In the genomic region with DNA sequence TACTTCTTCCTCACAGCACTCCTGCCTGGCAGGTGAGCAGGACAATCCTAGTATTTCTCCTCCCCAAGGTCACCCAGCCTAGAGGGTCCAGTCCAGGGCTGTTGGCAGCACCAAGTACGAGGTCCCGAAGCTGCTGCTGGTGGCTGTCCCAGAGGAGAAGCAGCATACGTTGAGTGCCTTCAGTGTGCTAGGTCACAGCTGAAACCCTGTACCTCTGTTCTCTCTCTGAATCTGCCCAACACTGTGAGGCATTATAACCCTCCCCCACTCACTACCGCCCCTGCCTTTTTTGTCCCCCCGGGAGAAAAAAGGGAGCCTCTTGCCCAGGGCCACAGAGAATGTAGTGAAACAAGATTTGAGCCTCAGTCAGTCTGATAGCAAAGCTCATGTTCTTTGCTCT, we compare ENCODE assay signal across 13 cellular contexts. TPM values are rescaled to one million over a fixed set of nuclear protein-coding genes. Genes with fewer than 3 reads are reported as not detected.
DNase-seq lines count a peak whose midpoint lies in the region; ATAC-seq and TF ChIP-seq lines count a peak whose summit lies in the region.
"Had no signal": no experiment of that assay in that cellular context is flagged by ENCODE, and none has a peak within 500 bp of the region (broad histone marks: within the 10 kb centered on the region; RNA-seq: fewer than 3 reads in every experiment).

No MANE protein-coding gene starts in this region.

- H3K4me3 Mint-ChIP-seq in CD14-positive monocyte (no peak overlapping the region), nephron progenitor cell (no peak overlapping the region)

- H3K27me3 ChIP-seq in Karpas-422 (ENCODE audit: low read length) (no peaks in the 10 kb centered on the region), breast epithelium (no peaks in the 10 kb centered on the region)

- TF ChIP-seq CTCF in CD14-positive monocyte (IDR thresholded peaks at IDR 0.05) (no peak), breast epithelium (IDR thresholded peaks at IDR 0.05) (no peak), nephron progenitor cell (IDR thresholded peaks at IDR 0.05) (no peak)

- peaks cover 40% of the 10 kb centered on the region for H3K4me1 Mint-ChIP-seq in CD14-positive monocyte
- peaks cover 46% of the 10 kb centered on the region for H3K4me1 Mint-ChIP-seq in nephron progenitor cell

- peak overlapping the region; percentile 75; the same call in 1 of the 2 replicates for H3K4me3 ChIP-seq in Karpas-422 (ENCODE audit: low read length)
- no peak overlapping the region for H3K4me3 ChIP-seq in breast epithelium
- H3K4me3 ChIP-seq: GM23248 had no signal

- H4K20me1 ChIP-seq in Karpas-422 (ENCODE audit: insufficient read depth, low read depth, low read length) = peaks cover 35% of the 10 kb centered on the region

- H3K9me3 ChIP-seq in Karpas-422 (ENCODE audit: low read length) (no peaks in the 10 kb centered on the region), breast epithelium (no peaks in the 10 kb centered on the region)

- intact Hi-C loops in CD14-positive monocyte (cut with micrococcal nuclease) (loop anchor here in 1 of 2 donors (5.0 kb wide), 1 partner anchor 108 kb away; no protein-coding TSS in a partner anchor), breast epithelium (cut with DNase I; ENCODE audit: low total_unique reads) (no loop called here)

- no peak overlapping the region for H2AFZ ChIP-seq in Karpas-422 (ENCODE audit: low read length)
- H2AFZ ChIP-seq: GM23248 had no signal

- H3K9me2 ChIP-seq in Karpas-422 (replicated peaks; ENCODE audit: insufficient read depth, low read length) = no peaks in the 10 kb centered on the region

- peaks cover 95% of the 10 kb centered on the region for H3K79me2 ChIP-seq in Karpas-422 (ENCODE audit: low read length)

- peak overlapping the region; percentile 37 for H3K9ac ChIP-seq in Karpas-422 (ENCODE audit: low read length)
- H3K9ac ChIP-seq: GM23248 had no signal

- no peak for TF ChIP-seq POLR2A in breast epithelium (IDR thresholded peaks at IDR 0.05)

- H3K36me3 ChIP-seq in Karpas-422 (ENCODE audit: insufficient read depth, low read length) (peaks cover 9% of the 10 kb centered on the region; the same call in 1 of the 2 replicates), breast epithelium (no peaks in the 10 kb centered on the region)

- no peak for ATAC-seq in GM18517 (IDR thresholded peaks at IDR 0.05; ENCODE audit: unreplicated experiment)

- DNase-seq in CD14-positive monocyte (ENCODE audit: low spot score) = no peak
- no peak for DNase-seq in Karpas-422
- no peak for DNase-seq in breast epithelium (ENCODE audit: low spot score in 2 of 2)
- no peak for DNase-seq in nephron progenitor cell
- DNase-seq in effector CD4-positive, alpha-beta T cell = no peak
- DNase-seq in NCI-H1694 treated with DMSO at 0.1 percent for 48 hours (lab: John Stamatoyannopoulos, UW) = no peak
- no peak for DNase-seq in DMS 273 treated with DMSO at 0.1 percent for 48 hours (lab: John Stamatoyannopoulos, UW)
- DNase-seq: dermis blood vessel endothelial cell, GM23248, NCI-H1694, T-helper 9 cell, trophoblast cell had no signal

- no peaks in the 10 kb centered on the region for H3K9me3 Mint-ChIP-seq in CD14-positive monocyte
- H3K9me3 Mint-ChIP-seq in nephron progenitor cell = no peaks in the 10 kb centered on the region

- H3K27ac Mint-ChIP-seq in CD14-positive monocyte = peak overlapping the region in 6 of 7 donors; percentile 7 to 86 (median 63)
- H3K27ac Mint-ChIP-seq in nephron progenitor cell = peak overlapping the region; percentile 36

- H3K4me2 ChIP-seq in Karpas-422 (ENCODE audit: low read depth, low read length, poor library complexity, severe bottlenecking) = peak overlapping the region; percentile 91

- H3K4me1 ChIP-seq in Karpas-422 (ENCODE audit: low read length) = peaks cover 79% of the 10 kb centered on the region
- H3K4me1 ChIP-seq in breast epithelium = peaks cover 0 to 24% of the 10 kb centered on the region in 2 donors

- H3K27ac ChIP-seq in Karpas-422 (ENCODE audit: low read length) (peak overlapping the region; percentile 95), breast epithelium (peak overlapping the region; percentile 29 to 99)
- H3K27ac ChIP-seq: GM23248 had no signal

- H3K36me3 Mint-ChIP-seq in CD14-positive monocyte (peaks cover 47 to 59% of the 10 kb centered on the region in 2 donors), nephron progenitor cell (ENCODE audit: low read depth) (peaks cover 33% of the 10 kb centered on the region)

- H3K27me3 Mint-ChIP-seq in CD14-positive monocyte (ENCODE audit: low read depth in 3 of 3) (peaks cover 0 to 1% (median 0%) of the 10 kb centered on the region in 3 donors), nephron progenitor cell (ENCODE audit: low read depth, poor library complexity) (no peaks in the 10 kb centered on the region)

RNA-seq across cellular contexts. Expression of a gene that starts 53.4 kb away (rescaled TPM):
- 10 to 100 TPM; 61.9 to 64.0 TPM for polyA plus RNA-seq in CD14-positive monocyte
- total RNA-seq in Karpas-422 (2014; rRNA removed; shearing (Covaris generic); ENCODE audit: low replicate concordance) = 233 and 301 TPM in 2 replicates
- 100 to 1,000 TPM in 2 of 3 donors, 10 to 100 TPM in 1; 90.5 to 105 (median 102) TPM for total RNA-seq in breast epithelium
